Comparison of ENCODE assay signal across 14 cellular contexts in the genomic region with DNA sequence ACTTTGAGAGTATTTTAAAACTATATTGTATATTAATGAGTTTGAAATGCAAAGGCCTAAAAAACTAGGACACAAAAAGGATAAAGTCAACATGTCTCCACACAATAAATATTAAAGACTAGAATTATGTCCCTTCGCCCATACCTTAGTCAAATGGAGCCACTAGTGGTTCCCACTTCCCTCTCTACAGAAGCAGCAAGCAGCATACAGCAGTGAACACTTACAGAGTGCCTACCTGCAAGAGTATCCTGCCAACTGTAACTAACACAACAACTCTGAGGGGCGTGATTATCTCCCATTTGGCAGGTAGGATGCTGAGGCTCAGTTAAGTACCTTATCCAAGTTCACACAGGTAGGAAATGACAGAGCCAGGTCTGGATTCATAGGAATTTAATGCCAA.
"Had no signal": no experiment of that assay in that cellular context is flagged by ENCODE, and none has a peak within 500 bp of the region (broad histone marks: within the 10 kb centered on the region; RNA-seq: fewer than 3 reads in every experiment).

No MANE protein-coding gene starts in this region.

- DNase-seq: activated CD4-positive, alpha-beta T cell treated with anti-CD3 and anti-CD28 coated beads for 36 hours; activated CD4-positive, alpha-beta T cell treated with anti-CD3 and anti-CD28 coated beads, Interleukin-2, amount 50 U/mL, for 48 hours; activated gamma-delta T cell; effector CD8-positive, alpha-beta T cell; gastrocnemius medialis; heart left ventricle; kidney; left lung; mammary epithelial cell; stimulated activated CD4-positive, alpha-beta T cell treated with anti-CD3 and anti-CD28 coated beads, Interleukin-4, amount 100 ng/mL, for 1 hour; testis had no signal

- ATAC-seq: activated CD4-positive, alpha-beta T cell treated with anti-CD3 and anti-CD28 coated beads for 36 hours; esophagus mucosa; gastrocnemius medialis; heart left ventricle; left lung; sciatic nerve; WTC11 had no signal
